In the genomic region with DNA sequence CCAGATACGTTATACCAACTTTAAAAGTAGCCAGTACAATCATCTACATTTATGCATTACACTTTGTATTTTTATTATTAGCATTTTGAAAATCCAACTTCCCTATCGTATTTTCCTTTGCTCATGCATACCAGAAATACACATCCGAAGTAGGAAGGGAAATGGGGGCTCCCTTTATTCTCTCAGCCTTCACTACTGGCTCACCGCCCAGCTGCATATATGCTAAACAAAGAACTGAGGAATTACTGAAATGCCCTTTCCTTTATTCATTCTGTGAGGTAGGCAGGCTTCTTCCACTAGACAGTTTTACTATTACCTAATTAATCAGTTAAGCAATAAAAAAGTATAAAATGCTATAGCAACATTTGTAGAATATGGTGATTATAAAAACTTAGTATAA, we compare ENCODE assay signal across 32 cellular contexts.
"Had no signal": no experiment of that assay in that cellular context is flagged by ENCODE, and none has a peak within 500 bp of the region (broad histone marks: within the 10 kb centered on the region; RNA-seq: fewer than 3 reads in every experiment).

No MANE protein-coding gene starts in this region.

- FAIRE-seq: bronchial epithelial cell, islet of Langerhans, TTC549 had no signal

- H3K4me3 Mint-ChIP-seq: activated CD4-positive, alpha-beta memory T cell treated with anti-CD3 and anti-CD28 coated beads for 36 hours; activated CD4-positive, alpha-beta T cell treated with anti-CD3 and anti-CD28 coated beads, Interleukin-2, amount 10 ng/mL, durations not matched to agents 24 days and 14 days; naive B cell; nephron progenitor cell; stimulated activated naive B cell treated with anti-CD40 and anti-IgM and Interleukin-4, amounts not matched to agents 10 μg/mL and 1 μg/mL and 100 μg/mL, for 72 hours; T-helper 1 cell treated with Interleukin-12 subunit alpha and Interleukin-12 subunit beta and Interleukin-4 antibody, amounts not matched to agents 30 μg/mL and 1 μg/mL, for 36 hours had no signal

- DNase-seq: activated CD4-positive, alpha-beta memory T cell treated with anti-CD3 and anti-CD28 coated beads for 36 hours; activated CD4-positive, alpha-beta T cell treated with anti-CD3 and anti-CD28 coated beads, Interleukin-2, amount 10 ng/mL, durations not matched to agents 24 days and 14 days; activated CD4-positive, CD25-positive, alpha-beta regulatory T cell treated with anti-CD3 and anti-CD28 coated beads, Interleukin-2, amount 50 U/mL, for 72 hours; activated CD8-positive, alpha-beta memory T cell treated with anti-CD3 and anti-CD28 coated beads, Interleukin-2, amount 50 U/mL, for 4 hours; activated gamma-delta T cell; activated naive CD4-positive, alpha-beta T cell treated with anti-CD3 and anti-CD28 coated beads, Interleukin-2, amount 50 U/mL, for 16 hours; activated T-cell treated with anti-CD3 and anti-CD28 coated beads, Interleukin-2, amount 50 U/mL, for 1 hour; amniotic stem cell; colonic mucosa; foreskin melanocyte; left ventricle myocardium inferior; naive B cell; nephron progenitor cell; retina; sigmoid colon; stimulated activated CD4-positive, alpha-beta T cell treated with anti-CD3 and anti-CD28 coated beads, Interleukin-2, amount 100 ng/mL, for 24 hours; stimulated activated naive B cell treated with anti-CD40 and anti-IgM and Interleukin-4, amounts not matched to agents 10 μg/mL and 1 μg/mL and 100 μg/mL, for 72 hours; stomach; T-helper 9 cell; thyroid gland; upper lobe of left lung; WERI-Rb-1 had no signal

- H3K27me3 Mint-ChIP-seq: activated CD4-positive, alpha-beta memory T cell treated with anti-CD3 and anti-CD28 coated beads for 36 hours; activated CD4-positive, alpha-beta T cell treated with anti-CD3 and anti-CD28 coated beads, Interleukin-2, amount 10 ng/mL, durations not matched to agents 24 days and 14 days; naive B cell; progenitor cell of endocrine pancreas; stimulated activated naive B cell treated with anti-CD40 and anti-IgM and Interleukin-4, amounts not matched to agents 10 μg/mL and 1 μg/mL and 100 μg/mL, for 72 hours had no signal

- H3K4me2 ChIP-seq: smooth muscle cell had no signal

- H3K27ac Mint-ChIP-seq: activated CD4-positive, alpha-beta memory T cell treated with anti-CD3 and anti-CD28 coated beads for 36 hours; activated CD4-positive, alpha-beta T cell treated with anti-CD3 and anti-CD28 coated beads, Interleukin-2, amount 10 ng/mL, durations not matched to agents 24 days and 14 days; nephron progenitor cell; progenitor cell of endocrine pancreas; stimulated activated naive B cell treated with anti-CD40 and anti-IgM and Interleukin-4, amounts not matched to agents 10 μg/mL and 1 μg/mL and 100 μg/mL, for 72 hours; T-helper 1 cell treated with Interleukin-12 subunit alpha and Interleukin-12 subunit beta and Interleukin-4 antibody, amounts not matched to agents 30 μg/mL and 1 μg/mL, for 36 hours had no signal

- H3K27ac ChIP-seq: colonic mucosa, esophagus muscularis mucosa, left ventricle myocardium inferior, neutrophil, sigmoid colon, stomach, thyroid gland, upper lobe of left lung, vagina, WERI-Rb-1 had no signal

- H3K4me3 ChIP-seq: colonic mucosa, esophagus muscularis mucosa, left ventricle myocardium inferior, lung, sigmoid colon, smooth muscle cell, stomach, thyroid gland, upper lobe of left lung, vagina had no signal

- H3K9me3 Mint-ChIP-seq: activated CD4-positive, alpha-beta memory T cell treated with anti-CD3 and anti-CD28 coated beads for 36 hours; activated CD4-positive, alpha-beta T cell treated with anti-CD3 and anti-CD28 coated beads, Interleukin-2, amount 10 ng/mL, durations not matched to agents 24 days and 14 days; naive B cell; nephron progenitor cell; stimulated activated naive B cell treated with anti-CD40 and anti-IgM and Interleukin-4, amounts not matched to agents 10 μg/mL and 1 μg/mL and 100 μg/mL, for 72 hours; T-helper 1 cell treated with Interleukin-12 subunit alpha and Interleukin-12 subunit beta and Interleukin-4 antibody, amounts not matched to agents 30 μg/mL and 1 μg/mL, for 36 hours had no signal

- H3K36me3 ChIP-seq: colonic mucosa, neutrophil, thyroid gland, upper lobe of left lung, vagina, WERI-Rb-1 had no signal

- H3K27me3 ChIP-seq: colonic mucosa, esophagus muscularis mucosa, neutrophil, sigmoid colon, stomach, thyroid gland, upper lobe of left lung, vagina had no signal

- H3K9me3 ChIP-seq: colonic mucosa, esophagus muscularis mucosa, left ventricle myocardium inferior, neutrophil, sigmoid colon, stomach, thyroid gland, upper lobe of left lung, vagina had no signal

- ATAC-seq: stimulated activated naive B cell treated with anti-CD40 and anti-IgM and Interleukin-4, amounts not matched to agents 10 μg/mL and 1 μg/mL and 100 μg/mL, for 72 hours had no signal

- H3K4me1 ChIP-seq: colonic mucosa, stomach, thyroid gland, upper lobe of left lung, vagina had no signal
